Comparison of ENCODE assay signal across 19 cellular contexts in the genomic region with DNA sequence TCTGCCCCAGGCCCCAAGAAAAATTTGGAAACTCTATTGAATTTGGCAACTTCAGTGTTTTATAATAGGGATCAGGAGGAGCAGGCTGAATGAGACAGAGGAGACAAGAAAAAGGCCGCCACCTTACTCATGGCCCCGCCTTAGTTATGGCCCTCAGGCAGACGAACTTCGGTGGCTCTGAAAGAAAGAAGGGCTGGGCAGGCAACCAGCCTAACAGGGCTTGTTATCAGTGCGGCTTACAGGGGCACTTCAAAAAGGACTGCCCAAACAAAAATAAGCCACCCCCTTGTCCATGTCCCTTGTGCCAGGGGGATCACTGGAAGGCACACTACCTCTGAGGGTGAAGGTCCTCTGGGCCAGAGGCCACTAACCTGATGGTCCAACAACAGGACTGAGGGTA.
DNase-seq lines count a peak whose midpoint lies in the region; ATAC-seq and TF ChIP-seq lines count a peak whose summit lies in the region.
"Had no signal": no experiment of that assay in that cellular context is flagged by ENCODE, and none has a peak within 500 bp of the region (broad histone marks: within the 10 kb centered on the region; RNA-seq: fewer than 3 reads in every experiment).

No MANE protein-coding gene starts in this region.

- ATAC-seq in central memory CD8-positive, alpha-beta T cell (replicated peaks; ENCODE audit: extremely low read depth, poor library complexity, severe bottlenecking): no peak
- peak; percentile 59 for ATAC-seq in esophagus mucosa
- ATAC-seq: HCT116, Right ventricle myocardium inferior had no signal

- H3K9ac ChIP-seq in mucosa of stomach (ENCODE audit: low read length): peak overlapping the region; percentile 15
- H3K9ac ChIP-seq in GM23248: no peak overlapping the region

- peaks cover 13% of the 10 kb centered on the region for H3K36me3 Mint-ChIP-seq in central memory CD8-positive, alpha-beta T cell (ENCODE audit: insufficient read depth)
- H3K36me3 Mint-ChIP-seq: CD4-positive, CD25-positive, alpha-beta regulatory T cell had no signal

- DNase-seq in central memory CD8-positive, alpha-beta T cell (ENCODE audit: low spot score in 2 of 2): no peak
- DNase-seq in transverse colon: peak; percentile 27
- no peak for DNase-seq in GM23248
- no peak for DNase-seq in stimulated activated CD4-positive, alpha-beta T cell treated with anti-CD3 and anti-CD28 coated beads, Interleukin-12 subunit alpha, Interleukin-12 subunit beta, amount 100 ng/mL, for 4 hours
- no peak for DNase-seq in NCI-H510A (lab: John Stamatoyannopoulos, UW)
- DNase-seq: CD4-positive, CD25-positive, alpha-beta regulatory T cell; DND-41; KBM-7; MM.1S; NCI-H1048; NCI-H1417 treated with DMSO at 0.1 percent for 48 hours; NCI-H187; NCI-H446; NCI-H526 treated with DMSO at 0.1 percent for 48 hours had no signal

- no peak for TF ChIP-seq POLR2A in transverse colon (IDR thresholded peaks at IDR 0.05)

- H2AFZ ChIP-seq in GM23248: no peak overlapping the region

- H3K4me1 Mint-ChIP-seq in central memory CD8-positive, alpha-beta T cell: peaks cover 33% of the 10 kb centered on the region

- no peaks in the 10 kb centered on the region for H3K27me3 Mint-ChIP-seq in central memory CD8-positive, alpha-beta T cell

- TF ChIP-seq CTCF in transverse colon (IDR thresholded peaks at IDR 0.05): no peak

- WGBS in transverse colon (ENCODE audit: low coverage in 1 of 2), 2 donors: 78% methylated on average over 5 of the region's 5 CpGs; no CpG with 5 or more reads in 1 of the 2 donors
- WGBS in GM23248 (ENCODE audit: low coverage in 1 of 2, low lambda C conversion rate in 2 of 2, missing lambda C conversion rate in 2 of 2), 2 experiments: 85 to 89% methylated on average over 5 of the region's 5 CpGs

- H3K27me3 ChIP-seq in mucosa of stomach (ENCODE audit: control insufficient read depth, insufficient read depth, low read length) (no peaks in the 10 kb centered on the region), transverse colon (no peaks in the 10 kb centered on the region), GM23248 (replicated peaks; ENCODE audit: insufficient read depth) (no peaks in the 10 kb centered on the region)
- H3K27me3 ChIP-seq: SJSA1 had no signal

- H3K4me3 Mint-ChIP-seq in central memory CD8-positive, alpha-beta T cell: no peak overlapping the region

- H3K36me3 ChIP-seq in mucosa of stomach (ENCODE audit: control insufficient read depth, insufficient read depth, low read length): no peaks in the 10 kb centered on the region
- H3K36me3 ChIP-seq in transverse colon: no peaks in the 10 kb centered on the region
- no peaks in the 10 kb centered on the region for H3K36me3 ChIP-seq in GM23248 (ENCODE audit: low read depth)
- H3K36me3 ChIP-seq: SJSA1 had no signal

- no peaks in the 10 kb centered on the region for H3F3A ChIP-seq in GM23248 (ENCODE audit: insufficient read depth)

- H3K9me3 Mint-ChIP-seq in central memory CD8-positive, alpha-beta T cell: no peaks in the 10 kb centered on the region

- H3K79me2 ChIP-seq in GM23248 (ENCODE audit: insufficient read depth): no peaks in the 10 kb centered on the region

- H3K4me2 ChIP-seq in GM23248 (ENCODE audit: unreplicated experiment): no peak overlapping the region

- peaks cover 18% of the 10 kb centered on the region for H3K4me1 ChIP-seq in mucosa of stomach (ENCODE audit: control insufficient read depth, insufficient read depth, low read length)
- H3K4me1 ChIP-seq in transverse colon: peaks cover 4 to 36% (median 20%) of the 10 kb centered on the region in 4 donors
- peaks cover 8% of the 10 kb centered on the region; the same call in 1 of the 2 replicates for H3K4me1 ChIP-seq in GM23248 (ENCODE audit: insufficient read depth)
- H3K4me1 ChIP-seq: SJSA1 had no signal

- intact Hi-C loops in transverse colon (cut with DNase I; ENCODE audit: low total_unique reads): no loop called here

- peak overlapping the region; percentile 41 to 70 (median 66) for H3K27ac ChIP-seq in transverse colon
- no peak overlapping the region for H3K27ac ChIP-seq in GM23248
- H3K27ac ChIP-seq: SJSA1 had no signal

- H3K27ac Mint-ChIP-seq in central memory CD8-positive, alpha-beta T cell (ENCODE audit: low read depth): peak overlapping the region; percentile 1
- H3K27ac Mint-ChIP-seq: CD4-positive, CD25-positive, alpha-beta regulatory T cell had no signal

- in situ Hi-C loops in transverse colon (cut with MboI; ENCODE audit: low pct_ligation_motif_present in 1 of 4, low pct_unique_long_range_greater_than_20kb in 1 of 4, low sequenced_read_pairs in 3 of 4): no loop called here
- in situ Hi-C loops in GM23248 (cut with MboI): no loop called here

- H3K9me3 ChIP-seq in mucosa of stomach (ENCODE audit: control insufficient read depth, low read length) (no peaks in the 10 kb centered on the region), transverse colon (no peaks in the 10 kb centered on the region), GM23248 (ENCODE audit: low read depth) (no peaks in the 10 kb centered on the region)
- H3K9me3 ChIP-seq: SJSA1 had no signal

- H4K20me1 ChIP-seq in GM23248 (ENCODE audit: insufficient read depth): no peaks in the 10 kb centered on the region

- no peaks in the 10 kb centered on the region for H3K9me2 ChIP-seq in GM23248 (ENCODE audit: insufficient read depth)

- H3K4me3 ChIP-seq in mucosa of stomach (ENCODE audit: low read length) (peak overlapping the region; percentile 22), transverse colon (no peak overlapping the region), GM23248 (no peak overlapping the region)
- H3K4me3 ChIP-seq: SJSA1 had no signal

- no peak for TF ChIP-seq EP300 in transverse colon (IDR thresholded peaks at IDR 0.05; ENCODE audit: low read depth)
